In the genomic region with DNA sequence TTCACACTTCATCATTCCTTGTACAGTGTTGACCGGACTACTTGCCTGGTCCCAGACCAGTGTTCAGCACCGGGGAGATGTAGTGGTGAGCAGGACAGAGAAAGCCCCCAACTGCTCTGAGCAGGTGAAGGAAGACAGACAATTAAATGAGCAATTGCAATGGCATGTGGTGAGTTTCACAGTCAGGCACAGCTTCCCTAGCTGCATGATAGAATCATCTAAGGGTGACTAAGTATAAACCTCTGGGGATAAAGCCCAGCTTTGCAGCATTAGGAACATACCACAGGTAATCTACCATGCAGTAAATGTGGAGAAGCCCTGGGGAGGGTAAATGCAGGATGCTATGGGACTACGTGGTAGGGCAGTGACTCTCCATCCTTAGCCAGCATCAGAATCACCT, we compare ENCODE assay signal across 14 cellular contexts. TPM values are rescaled to one million over a fixed set of nuclear protein-coding genes. Genes with fewer than 3 reads are reported as not detected.
A peak's percentile ranks its signal among the peaks of the same experiment; 100 is the strongest.
DNase-seq lines count a peak whose midpoint lies in the region; ATAC-seq and TF ChIP-seq lines count a peak whose summit lies in the region.
"Had no signal": no experiment of that assay in that cellular context is flagged by ENCODE, and none has a peak within 500 bp of the region (broad histone marks: within the 10 kb centered on the region; RNA-seq: fewer than 3 reads in every experiment).

No MANE protein-coding gene starts in this region.

- peaks cover 5% of the 10 kb centered on the region for H3K4me1 ChIP-seq in mesenchymal stem cell (ENCODE audit: control insufficient read depth, insufficient read depth, low read depth, low read length)
- peaks cover 0 to 8% (median 0%) of the 10 kb centered on the region in 3 donors for H3K4me1 ChIP-seq in esophagus squamous epithelium

- DNase-seq in AG20443 (ENCODE audit: low spot score) (peak; percentile 20), astrocyte of the hippocampus (ENCODE audit: low read depth, low spot score) (peak; percentile 46), mesenchymal stem cell (peak; percentile 27), esophagus squamous epithelium (lab: John Stamatoyannopoulos, UW) (no peak), DMS 273 treated with DMSO at 0.1 percent for 48 hours (lab: John Stamatoyannopoulos, UW) (no peak)
- DNase-seq in activated naive CD4-positive, alpha-beta T cell treated with anti-CD3 and anti-CD28 coated beads for 36 hours, result no peak
- DNase-seq: activated gamma-delta T cell, DMS53, H9, NCI-H1417, NCI-H446 had no signal

- no peak overlapping the region for H2BK12ac ChIP-seq in mesenchymal stem cell (ENCODE audit: low read length in 2 of 2)

- ATAC-seq in HG03520 (IDR thresholded peaks at IDR 0.05; ENCODE audit: unreplicated experiment), result no peak
- ATAC-seq: Panc1 had no signal

- no peak overlapping the region for H3K4me2 ChIP-seq in mesenchymal stem cell (ENCODE audit: low read length, poor library complexity, severe bottlenecking)

- no peak overlapping the region for H3K18ac ChIP-seq in mesenchymal stem cell (ENCODE audit: low read depth in 1 of 2, low read length in 2 of 2)

- H3K9me3 ChIP-seq in mesenchymal stem cell (ENCODE audit: control insufficient read depth, low read length) (no peaks in the 10 kb centered on the region), esophagus squamous epithelium (no peaks in the 10 kb centered on the region)

- no peak overlapping the region for H2AK5ac ChIP-seq in mesenchymal stem cell (ENCODE audit: low read length, severe bottlenecking)

- H3K27ac Mint-ChIP-seq in IgD-negative memory B cell, result peak overlapping the region in 2 of 3 donors; percentile 73 to 83
- no peak overlapping the region for H3K27ac Mint-ChIP-seq in activated naive CD4-positive, alpha-beta T cell treated with anti-CD3 and anti-CD28 coated beads for 36 hours

- H3K27ac ChIP-seq in mesenchymal stem cell (ENCODE audit: low read length, poor library complexity, severe bottlenecking) (peak overlapping the region; percentile 61), esophagus squamous epithelium (no peak overlapping the region)

- H2BK15ac ChIP-seq in mesenchymal stem cell (ENCODE audit: low read depth, poor library complexity, severe bottlenecking), result no peak overlapping the region

- no peak overlapping the region for H2BK120ac ChIP-seq in mesenchymal stem cell (ENCODE audit: low read depth, low read length)

- peaks cover 9 to 20% (median 19%) of the 10 kb centered on the region in 3 donors for H3K4me1 Mint-ChIP-seq in IgD-negative memory B cell
- H3K4me1 Mint-ChIP-seq in activated naive CD4-positive, alpha-beta T cell treated with anti-CD3 and anti-CD28 coated beads for 36 hours (ENCODE audit: low read depth), result peaks cover 1% of the 10 kb centered on the region

- TF ChIP-seq CTCF in esophagus squamous epithelium (IDR thresholded peaks at IDR 0.05), result no peak

- 58% methylated on average over 3 of the region's 3 CpGs for whole genome bisulfite sequencing in mesenchymal stem cell
- WGBS in esophagus squamous epithelium, 2 donors, result 83 to 91% methylated on average over 3 of the region's 3 CpGs

- no peak overlapping the region for H3K9ac ChIP-seq in mesenchymal stem cell (ENCODE audit: low read length)

- no peak overlapping the region for H4K8ac ChIP-seq in mesenchymal stem cell (ENCODE audit: low read length)

- H3K27me3 ChIP-seq in mesenchymal stem cell (ENCODE audit: control insufficient read depth in 1 of 2, insufficient read depth in 1 of 2, low read length in 2 of 2) (no peaks in the 10 kb centered on the region), esophagus squamous epithelium (no peaks in the 10 kb centered on the region)

- H2AFZ ChIP-seq in mesenchymal stem cell (ENCODE audit: low read depth, low read length), result no peak overlapping the region

- no peak overlapping the region for H3K23ac ChIP-seq in mesenchymal stem cell (ENCODE audit: low read length in 2 of 2)

- H3K4me3 Mint-ChIP-seq in IgD-negative memory B cell, result no peak overlapping the region
- H3K4me3 Mint-ChIP-seq in activated naive CD4-positive, alpha-beta T cell treated with anti-CD3 and anti-CD28 coated beads for 36 hours, result no peak overlapping the region
- H3K4me3 Mint-ChIP-seq: H9 had no signal

- H3K4me3 ChIP-seq in mesenchymal stem cell (ENCODE audit: insufficient read depth in 1 of 2, low read depth in 1 of 2, low read length in 2 of 2) (peak overlapping the region in 1 of 2 experiments; percentile 36), esophagus squamous epithelium (no peak overlapping the region)

- H3K27me3 Mint-ChIP-seq in IgD-negative memory B cell, result no peaks in the 10 kb centered on the region
- H3K27me3 Mint-ChIP-seq in activated naive CD4-positive, alpha-beta T cell treated with anti-CD3 and anti-CD28 coated beads for 36 hours (ENCODE audit: low read depth), result no peaks in the 10 kb centered on the region

- CTCF ChIA-PET in activated naive CD4-positive, alpha-beta T cell treated with anti-CD3 and anti-CD28 coated beads for 36 hours (lab: Charles Lee), result interaction anchor here (1.4 to 1.5 kb wide), 2 partner anchors 36 to 57 kb away, joined by 3 to 5 read pairs; no protein-coding TSS in a partner anchor

- H3K36me3 ChIP-seq in mesenchymal stem cell (ENCODE audit: control insufficient read depth in 1 of 2, insufficient read depth in 2 of 2, low read depth in 1 of 2, low read length in 2 of 2) (peaks cover 0 to 3% of the 10 kb centered on the region in 2 experiments), esophagus squamous epithelium (peaks cover 0 to 6% (median 0%) of the 10 kb centered on the region in 3 donors)

- intact Hi-C loops in esophagus squamous epithelium (cut with DNase I), result loop anchor here (10.0 kb wide), 1 partner anchor 57 kb away; no protein-coding TSS in a partner anchor
- intact Hi-C loops in activated naive CD4-positive, alpha-beta T cell treated with anti-CD3 and anti-CD28 coated beads for 36 hours (cut with micrococcal nuclease), result loop anchor here (10.0 kb wide), 1 partner anchor 297 kb away; no protein-coding TSS in a partner anchor

- H3K4ac ChIP-seq in mesenchymal stem cell (ENCODE audit: low read depth in 1 of 2, low read length in 2 of 2), result no peak overlapping the region

- peaks cover 6% of the 10 kb centered on the region for H3K36me3 Mint-ChIP-seq in IgD-negative memory B cell
- peaks cover 3% of the 10 kb centered on the region for H3K36me3 Mint-ChIP-seq in activated naive CD4-positive, alpha-beta T cell treated with anti-CD3 and anti-CD28 coated beads for 36 hours (ENCODE audit: low read depth)

- H3K9me3 Mint-ChIP-seq in IgD-negative memory B cell, result no peaks in the 10 kb centered on the region
- no peaks in the 10 kb centered on the region for H3K9me3 Mint-ChIP-seq in activated naive CD4-positive, alpha-beta T cell treated with anti-CD3 and anti-CD28 coated beads for 36 hours
- H3K9me3 Mint-ChIP-seq: H9 had no signal

- H3K79me1 ChIP-seq in mesenchymal stem cell (replicated peaks; ENCODE audit: low read length, poor library complexity, severe bottlenecking), result no peaks in the 10 kb centered on the region

- TF ChIP-seq POLR2A in esophagus squamous epithelium (IDR thresholded peaks at IDR 0.05), result no peak

- H3K14ac ChIP-seq in mesenchymal stem cell (ENCODE audit: low read length in 2 of 2), result no peak overlapping the region

- H4K91ac ChIP-seq in mesenchymal stem cell (ENCODE audit: low read length), result no peak overlapping the region

- no peak overlapping the region for H2BK5ac ChIP-seq in mesenchymal stem cell (ENCODE audit: low read depth, low read length, poor library complexity, severe bottlenecking)

RNA-seq across cellular contexts. Expression of a gene that starts 47.8 kb away (rescaled TPM):
- 25.1 TPM for polyA plus RNA-seq in IgD-negative memory B cell
- polyA plus RNA-seq in mesenchymal stem cell (2013, experiment 1 of 2), result 61.4 TPM
- polyA plus RNA-seq in mesenchymal stem cell (2013, experiment 2 of 2), result 61.7 TPM
- total RNA-seq in esophagus squamous epithelium, result 10 to 100 TPM; 17.4 to 34.0 (median 23.0) TPM
- 10 to 100 TPM; 45.1 to 46.7 TPM for total RNA-seq in activated naive CD4-positive, alpha-beta T cell treated with anti-CD3 and anti-CD28 coated beads for 36 hours

Comparison
In these comparisons a context has a peak if more than half of its experiments do, and no peak if none do; other contexts are left out.
1. DNase-seq: peak in AG20443 (single experiment), astrocyte of the hippocampus (single experiment) and mesenchymal stem cell (single experiment); none in esophagus squamous epithelium (single experiment), DMS 273 treated with DMSO at 0.1 percent for 48 hours (single experiment) and activated naive CD4-positive, alpha-beta T cell treated with anti-CD3 and anti-CD28 coated beads for 36 hours (single experiment).